ENCODE assay signal across 26 cellular contexts in genomic region chr3:112345681-112346080, GRCh38. TPM values are rescaled to one million over a fixed set of nuclear protein-coding genes. Genes with fewer than 3 reads are reported as not detected.
"Had no signal": no experiment of that assay in that cellular context is flagged by ENCODE, and none has a peak within 500 bp of the region (broad histone marks: within the 10 kb centered on the region; RNA-seq: fewer than 3 reads in every experiment).

No MANE protein-coding gene starts in this region.

- H3K27me3 Mint-ChIP-seq: activated CD4-positive, alpha-beta T cell treated with anti-CD3 and anti-CD28 coated beads for 36 hours; activated naive CD4-positive, alpha-beta T cell treated with anti-CD3 and anti-CD28 coated beads, Interleukin-2, amount 10 ng/mL, durations not matched to agents 7 days and 5 days; dendritic cell treated with granulocyte-macrophage colony-stimulating factor and Interleukin-4, amounts not matched to agents 40 ng/mL and 50 ng/mL, for 4 days had no signal

- H3K9me3 ChIP-seq: breast epithelium, mucosa of descending colon, neutrophil, testis had no signal

- ATAC-seq: activated CD4-positive, alpha-beta T cell treated with anti-CD3 and anti-CD28 coated beads for 36 hours; mucosa of descending colon had no signal

- DNase-seq: activated CD4-positive, alpha-beta T cell treated with anti-CD3 and anti-CD28 coated beads for 36 hours; activated CD4-positive, alpha-beta T cell treated with anti-CD3 and anti-CD28 coated beads, Interleukin-2, amount 50 U/mL, for 48 hours; activated CD4-positive, CD25-positive, alpha-beta regulatory T cell; activated CD8-positive, alpha-beta memory T cell treated with anti-CD3 and anti-CD28 coated beads for 24 hours; activated gamma-delta T cell; activated naive CD4-positive, alpha-beta T cell treated with anti-CD3 and anti-CD28 coated beads, Interleukin-2, amount 10 ng/mL, durations not matched to agents 7 days and 5 days; central memory CD4-positive, alpha-beta T cell; endodermal cell; islet precursor cell; left ventricle myocardium inferior; mucosa of descending colon; stimulated activated naive CD4-positive, alpha-beta T cell treated with Interleukin-2 at 50 U/mL for 16 hours; T-helper 2 cell; testis; transverse colon had no signal

- H3K27ac Mint-ChIP-seq: activated CD4-positive, alpha-beta T cell treated with anti-CD3 and anti-CD28 coated beads for 36 hours; activated naive CD4-positive, alpha-beta T cell treated with anti-CD3 and anti-CD28 coated beads, Interleukin-2, amount 10 ng/mL, durations not matched to agents 7 days and 5 days; dendritic cell treated with granulocyte-macrophage colony-stimulating factor and Interleukin-4, amounts not matched to agents 40 ng/mL and 50 ng/mL, for 4 days; nephron had no signal

- H3K4me1 ChIP-seq: breast epithelium, parathyroid adenoma, right atrium auricular region, testis had no signal

- H3K36me3 ChIP-seq: breast epithelium, neutrophil, right atrium auricular region, transverse colon had no signal

- H2AFZ ChIP-seq: parathyroid adenoma had no signal

- FAIRE-seq: frontal cortex had no signal

- H3K79me2 ChIP-seq: parathyroid adenoma had no signal

- H3K9me3 Mint-ChIP-seq: dendritic cell treated with granulocyte-macrophage colony-stimulating factor and Interleukin-4, amounts not matched to agents 40 ng/mL and 50 ng/mL, for 4 days; endodermal cell had no signal

- H3K4me3 ChIP-seq: breast epithelium, esophagus muscularis mucosa, left ventricle myocardium inferior, mucosa of descending colon, right atrium auricular region, testis, transverse colon had no signal

- H3K27ac ChIP-seq: breast epithelium, esophagus muscularis mucosa, left ventricle myocardium inferior, neutrophil, parathyroid adenoma, right atrium auricular region, testis, transverse colon had no signal

- H3K27me3 ChIP-seq: breast epithelium, esophagus muscularis mucosa, neutrophil, right atrium auricular region, testis, transverse colon had no signal

- H3K4me3 Mint-ChIP-seq: activated CD4-positive, alpha-beta T cell treated with anti-CD3 and anti-CD28 coated beads for 36 hours; activated naive CD4-positive, alpha-beta T cell treated with anti-CD3 and anti-CD28 coated beads, Interleukin-2, amount 10 ng/mL, durations not matched to agents 7 days and 5 days; dendritic cell treated with granulocyte-macrophage colony-stimulating factor and Interleukin-4, amounts not matched to agents 40 ng/mL and 50 ng/mL, for 4 days; endodermal cell; nephron had no signal

- H3K9ac ChIP-seq: parathyroid adenoma had no signal

RNA-seq across cellular contexts. Expression of gene SLC9C1, which starts 51.7 kb away (rescaled TPM):
- total RNA-seq: activated CD4-positive, alpha-beta T cell treated with anti-CD3 and anti-CD28 coated beads for 36 hours; mesenteric fat pad; myocyte; transverse colon had no signal
- polyA plus RNA-seq: urinary bladder had no signal
